37 cellular contexts compared by ENCODE assay signal in the genomic region with DNA sequence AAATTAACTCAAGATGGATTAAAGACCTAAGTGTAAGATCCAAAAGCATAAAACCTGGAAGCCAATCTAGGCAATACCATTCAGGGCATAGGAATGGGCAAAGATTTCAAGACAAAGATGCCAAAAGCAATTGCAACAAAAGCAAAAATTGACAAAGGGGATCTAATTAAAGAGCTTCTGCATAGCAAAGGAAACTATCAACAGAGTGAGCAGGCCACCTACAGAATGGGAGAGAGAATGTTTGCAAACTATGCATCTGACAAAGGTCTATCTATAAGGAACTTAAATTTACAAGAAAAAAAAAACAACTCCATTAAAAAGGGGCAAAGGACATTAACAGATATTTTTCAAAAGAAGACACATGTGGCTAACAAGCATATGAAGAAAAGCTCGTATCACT.
"Had no signal": no experiment of that assay in that cellular context is flagged by ENCODE, and none has a peak within 500 bp of the region (broad histone marks: within the 10 kb centered on the region; RNA-seq: fewer than 3 reads in every experiment).

No MANE protein-coding gene starts in this region.

- H3K4me1 Mint-ChIP-seq: activated CD4-positive, alpha-beta memory T cell treated with anti-CD3 and anti-CD28 coated beads, Interleukin-2, amount 10 ng/mL, durations not matched to agents 7 days and 5 days; activated CD4-positive, alpha-beta T cell treated with anti-CD3 and anti-CD28 coated beads for 36 hours; activated CD8-positive, alpha-beta memory T cell treated with anti-CD3 and anti-CD28 coated beads, Interleukin-2, amount 10 ng/mL, durations not matched to agents 7 days and 5 days; activated naive CD4-positive, alpha-beta T cell treated with anti-CD3 and anti-CD28 coated beads, Interleukin-2, amount 10 ng/mL, durations not matched to agents 7 days and 5 days; activated naive CD4-positive, alpha-beta T cell treated with anti-CD3 and anti-CD28 coated beads, Interleukin-2, amount 50 U/mL, for 24 hours; activated naive CD8-positive, alpha-beta T cell treated with anti-CD3 and anti-CD28 coated beads, Interleukin-2, amount 10 ng/mL, durations not matched to agents 7 days and 5 days had no signal

- H3K27me3 Mint-ChIP-seq: activated CD4-positive, alpha-beta memory T cell treated with anti-CD3 and anti-CD28 coated beads, Interleukin-2, amount 10 ng/mL, durations not matched to agents 7 days and 5 days; activated CD4-positive, alpha-beta T cell treated with anti-CD3 and anti-CD28 coated beads for 36 hours; activated CD8-positive, alpha-beta memory T cell treated with anti-CD3 and anti-CD28 coated beads, Interleukin-2, amount 10 ng/mL, durations not matched to agents 7 days and 5 days; activated naive CD4-positive, alpha-beta T cell treated with anti-CD3 and anti-CD28 coated beads, Interleukin-2, amount 50 U/mL, for 24 hours; activated naive CD8-positive, alpha-beta T cell; activated naive CD8-positive, alpha-beta T cell treated with anti-CD3 and anti-CD28 coated beads, Interleukin-2, amount 10 ng/mL, durations not matched to agents 7 days and 5 days; activated T-cell treated with anti-CD3 and anti-CD28 coated beads, Interleukin-2, amount 50 U/mL, for 24 hours had no signal

- H3K36me3 ChIP-seq: adrenal gland, brain microvascular endothelial cell, breast epithelium had no signal

- H3K27ac ChIP-seq: adrenal gland, body of pancreas, brain microvascular endothelial cell, breast epithelium, VCaP had no signal

- H3K36me3 Mint-ChIP-seq: activated CD8-positive, alpha-beta memory T cell treated with anti-CD3 and anti-CD28 coated beads, Interleukin-2, amount 10 ng/mL, durations not matched to agents 7 days and 5 days; activated naive CD4-positive, alpha-beta T cell treated with anti-CD3 and anti-CD28 coated beads, Interleukin-2, amount 10 ng/mL, durations not matched to agents 7 days and 5 days; activated naive CD8-positive, alpha-beta T cell treated with anti-CD3 and anti-CD28 coated beads, Interleukin-2, amount 10 ng/mL, durations not matched to agents 7 days and 5 days had no signal

- DNase-seq: activated CD4-positive, alpha-beta memory T cell treated with anti-CD3 and anti-CD28 coated beads, Interleukin-2, amount 10 ng/mL, durations not matched to agents 7 days and 5 days; activated CD4-positive, alpha-beta T cell treated with anti-CD3 and anti-CD28 coated beads for 1 hour; activated CD4-positive, alpha-beta T cell treated with anti-CD3 and anti-CD28 coated beads for 36 hours; activated CD4-positive, alpha-beta T cell treated with anti-CD3 and anti-CD28 coated beads for 48 hours; activated CD4-positive, alpha-beta T cell treated with anti-CD3 and anti-CD28 coated beads, Interleukin-2, amount 50 U/mL, for 1 hour; activated CD4-positive, alpha-beta T cell treated with anti-CD3 and anti-CD28 coated beads, Interleukin-2, amount 50 U/mL, for 4 hours; activated CD4-positive, CD25-positive, alpha-beta regulatory T cell; activated CD8-positive, alpha-beta memory T cell treated with anti-CD3 and anti-CD28 coated beads for 24 hours; activated CD8-positive, alpha-beta memory T cell treated with anti-CD3 and anti-CD28 coated beads, Interleukin-2, amount 10 ng/mL, durations not matched to agents 7 days and 5 days; activated CD8-positive, alpha-beta memory T cell treated with anti-CD3 and anti-CD28 coated beads, Interleukin-2, amount 50 U/mL, for 48 hours; activated CD8-positive, alpha-beta T cell treated with anti-CD3 and anti-CD28 coated beads, Interleukin-2, amount 10 ng/mL, durations not matched to agents 7 days and 5 days; activated effector memory CD4-positive, alpha-beta T cell treated with Interleukin-2 at 50 U/mL for 16 hours; activated gamma-delta T cell; activated naive CD4-positive, alpha-beta T cell treated with anti-CD3 and anti-CD28 coated beads, Interleukin-2, amount 10 ng/mL, durations not matched to agents 7 days and 5 days; activated naive CD4-positive, alpha-beta T cell treated with Interleukin-2 at 50 U/mL for 16 hours; activated naive CD8-positive, alpha-beta T cell treated with anti-CD3 and anti-CD28 coated beads, Interleukin-2, amount 10 ng/mL, durations not matched to agents 7 days and 5 days; activated T-cell treated with anti-CD3 and anti-CD28 coated beads, Interleukin-2, amount 50 U/mL, for 24 hours; activated T-cell treated with anti-CD3 and anti-CD28 coated beads, Interleukin-2, amount 50 U/mL, for 48 hours; adrenal gland; amniotic stem cell; aorta; body of pancreas; brain microvascular endothelial cell; central memory CD4-positive, alpha-beta T cell; T-helper 1 cell; T-helper 2 cell; T-helper 9 cell had no signal

- H3K27ac Mint-ChIP-seq: activated CD4-positive, alpha-beta memory T cell treated with anti-CD3 and anti-CD28 coated beads, Interleukin-2, amount 10 ng/mL, durations not matched to agents 7 days and 5 days; activated CD4-positive, alpha-beta T cell treated with anti-CD3 and anti-CD28 coated beads for 36 hours; activated CD8-positive, alpha-beta memory T cell treated with anti-CD3 and anti-CD28 coated beads, Interleukin-2, amount 10 ng/mL, durations not matched to agents 7 days and 5 days; activated CD8-positive, alpha-beta T cell treated with anti-CD3 and anti-CD28 coated beads, Interleukin-2, amount 10 ng/mL, durations not matched to agents 7 days and 5 days; activated naive CD4-positive, alpha-beta T cell treated with anti-CD3 and anti-CD28 coated beads, Interleukin-2, amount 10 ng/mL, durations not matched to agents 7 days and 5 days; activated naive CD4-positive, alpha-beta T cell treated with anti-CD3 and anti-CD28 coated beads, Interleukin-2, amount 50 U/mL, for 24 hours; activated naive CD8-positive, alpha-beta T cell; activated naive CD8-positive, alpha-beta T cell treated with anti-CD3 and anti-CD28 coated beads, Interleukin-2, amount 10 ng/mL, durations not matched to agents 7 days and 5 days; activated T-cell treated with anti-CD3 and anti-CD28 coated beads, Interleukin-2, amount 50 U/mL, for 24 hours; activated T-helper 2 cell treated with anti-CD3 and anti-CD28 coated beads, Interferon-gamma antibody, Interleukin-2, Interleukin-4, amounts not matched to agents 10 μg/mL and 5 μg/mL and 100 μg/mL, durations not matched to agents 14 hours and 24 hours and 36 hours; T-helper 1 cell treated with Interleukin-12 subunit alpha and Interleukin-12 subunit beta and Interleukin-4 antibody, amounts not matched to agents 30 μg/mL and 1 μg/mL, for 36 hours; T-helper 2 cell treated with Interferon-gamma antibody and Interleukin-4, amounts not matched to agents 5 μg/mL and 100 μg/mL, for 36 hours had no signal

- H3K4me1 ChIP-seq: adrenal gland, body of pancreas, breast epithelium had no signal

- H3K4me3 ChIP-seq: adrenal gland, body of pancreas, breast epithelium had no signal

- H3K27me3 ChIP-seq: adrenal gland, body of pancreas, brain microvascular endothelial cell, breast epithelium had no signal

- H3K9me3 Mint-ChIP-seq: activated CD4-positive, alpha-beta memory T cell treated with anti-CD3 and anti-CD28 coated beads, Interleukin-2, amount 10 ng/mL, durations not matched to agents 7 days and 5 days; activated naive CD4-positive, alpha-beta T cell treated with anti-CD3 and anti-CD28 coated beads, Interleukin-2, amount 50 U/mL, for 24 hours; activated naive CD8-positive, alpha-beta T cell treated with anti-CD3 and anti-CD28 coated beads, Interleukin-2, amount 10 ng/mL, durations not matched to agents 7 days and 5 days; activated T-helper 2 cell treated with anti-CD3 and anti-CD28 coated beads, Interferon-gamma antibody, Interleukin-2, Interleukin-4, amounts not matched to agents 10 μg/mL and 5 μg/mL and 100 μg/mL, durations not matched to agents 14 hours and 24 hours and 36 hours; T-helper 1 cell treated with Interleukin-12 subunit alpha and Interleukin-12 subunit beta and Interleukin-4 antibody, amounts not matched to agents 30 μg/mL and 1 μg/mL, for 36 hours; T-helper 2 cell treated with Interferon-gamma antibody and Interleukin-4, amounts not matched to agents 5 μg/mL and 100 μg/mL, for 36 hours had no signal

- FAIRE-seq: astrocyte, TTC549 had no signal

- H3K9me3 ChIP-seq: adrenal gland, body of pancreas, breast epithelium had no signal

- ATAC-seq: activated CD4-positive, alpha-beta T cell treated with anti-CD3 and anti-CD28 coated beads for 36 hours; activated CD4-positive, CD25-positive, alpha-beta regulatory T cell treated with anti-CD3 and anti-CD28 coated beads, Interleukin-2, amount 50 U/mL, for 24 hours; activated CD8-positive, alpha-beta memory T cell treated with anti-CD3 and anti-CD28 coated beads, Interleukin-2, amount 10 ng/mL, durations not matched to agents 7 days and 5 days; activated CD8-positive, alpha-beta T cell treated with anti-CD3 and anti-CD28 coated beads, Interleukin-2, amount 10 ng/mL, durations not matched to agents 7 days and 5 days; body of pancreas had no signal

- H3K4me3 Mint-ChIP-seq: activated CD4-positive, alpha-beta memory T cell treated with anti-CD3 and anti-CD28 coated beads, Interleukin-2, amount 10 ng/mL, durations not matched to agents 7 days and 5 days; activated CD4-positive, alpha-beta T cell treated with anti-CD3 and anti-CD28 coated beads for 36 hours; activated CD8-positive, alpha-beta memory T cell treated with anti-CD3 and anti-CD28 coated beads, Interleukin-2, amount 10 ng/mL, durations not matched to agents 7 days and 5 days; activated CD8-positive, alpha-beta T cell treated with anti-CD3 and anti-CD28 coated beads, Interleukin-2, amount 10 ng/mL, durations not matched to agents 7 days and 5 days; activated naive CD4-positive, alpha-beta T cell treated with anti-CD3 and anti-CD28 coated beads, Interleukin-2, amount 10 ng/mL, durations not matched to agents 7 days and 5 days; activated naive CD4-positive, alpha-beta T cell treated with anti-CD3 and anti-CD28 coated beads, Interleukin-2, amount 50 U/mL, for 24 hours; activated naive CD8-positive, alpha-beta T cell; activated naive CD8-positive, alpha-beta T cell treated with anti-CD3 and anti-CD28 coated beads, Interleukin-2, amount 10 ng/mL, durations not matched to agents 7 days and 5 days; activated T-cell treated with anti-CD3 and anti-CD28 coated beads, Interleukin-2, amount 50 U/mL, for 24 hours; T-helper 1 cell treated with Interleukin-12 subunit alpha and Interleukin-12 subunit beta and Interleukin-4 antibody, amounts not matched to agents 30 μg/mL and 1 μg/mL, for 36 hours; T-helper 2 cell treated with Interferon-gamma antibody and Interleukin-4, amounts not matched to agents 5 μg/mL and 100 μg/mL, for 36 hours had no signal
